8 cellular contexts compared by ENCODE assay signal in genomic region chr1:2194319-2194897, GRCh38. TPM values are rescaled to one million over a fixed set of nuclear protein-coding genes. Genes with fewer than 3 reads are reported as not detected.
DNase-seq lines count a peak whose midpoint lies in the region; ATAC-seq and TF ChIP-seq lines count a peak whose summit lies in the region.

TSS of gene FAAP20 (minus strand) at chr1:2194772. CDS start at chr1:2194749, 23 bp downstream.

- H3K27ac ChIP-seq in sigmoid colon, result peak within 1 kb of the TSS; percentile 94 to 99 (median 96)

- WGBS in sigmoid colon, 2 donors, result 1 to 2% methylated on average over 63 of the region's 63 CpGs

- no peaks in the 10 kb centered on the region for H3K9me3 ChIP-seq in sigmoid colon

- TF ChIP-seq CTCF in astrocyte of the cerebellum (IDR thresholded peaks at IDR 0.05; ENCODE audit: low read depth, low read length, missing control alignments) (no peak), sigmoid colon (IDR thresholded peaks at IDR 0.05) (no peak)

- ATAC-seq in GM19351 (IDR thresholded peaks at IDR 0.05; ENCODE audit: unreplicated experiment) (peak; percentile 50), HG03439 (IDR thresholded peaks at IDR 0.05; ENCODE audit: unreplicated experiment) (peak; percentile 43)

- no peak for TF ChIP-seq EP300 in sigmoid colon (IDR thresholded peaks at IDR 0.05)

- H3K36me3 ChIP-seq in sigmoid colon, result no peaks in the 10 kb centered on the region

- TF ChIP-seq POLR2A in sigmoid colon (IDR thresholded peaks at IDR 0.05), result no peak

- H3K27me3 ChIP-seq in sigmoid colon, result no peaks in the 10 kb centered on the region

- DNase-seq in Caki2 (ENCODE audit: low read depth), result no peak
- peak; percentile 50 for DNase-seq in SK-MEL-5 (ENCODE audit: low read depth, low spot score)
- no peak for DNase-seq in astrocyte of the cerebellum (ENCODE audit: low read depth)
- DNase-seq in hypothalamus (lab: John Stamatoyannopoulos, UW), result peak in 49 of 51 donors; percentile 44 to 91 (median 79)
- DNase-seq in sigmoid colon, result peak; percentile 72
- DNase-seq in NCI-H1694 treated with DMSO at 0.1 percent for 48 hours (lab: John Stamatoyannopoulos, UW), result no peak

- H3K4me1 ChIP-seq in sigmoid colon, result peaks cover 0 to 68% (median 60%) of the 10 kb centered on the region in 4 donors

- H3K4me3 ChIP-seq in astrocyte of the cerebellum (ENCODE audit: low read depth, low read length) (peak within 1 kb of the TSS; percentile 51), sigmoid colon (peak within 1 kb of the TSS; percentile 54 to 74 (median 69))

- intact Hi-C loops in sigmoid colon (cut with DNase I), result loop anchor here (5.0 kb wide), 1 partner anchor 198 kb away; the partner anchor contains the start of genes MORN1 and RER1

- in situ Hi-C loops in Caki2 (cut with HindIII; ENCODE audit: low pct_unique_long_range_greater_than_20kb, low sequenced_read_pairs) (loop anchor here (10.0 kb wide), 1 partner anchor 200 kb away; the partner anchor contains the start of genes MORN1 and RER1), SK-MEL-5 (cut with HindIII; ENCODE audit: low pct_unique_long_range_greater_than_20kb, low sequenced_read_pairs) (no loop called here), astrocyte of the cerebellum (cut with HindIII; ENCODE audit: low sequenced_read_pairs) (loop anchor here (10.0 kb wide), 2 partner anchors 80 to 1230 kb away; no protein-coding TSS in a partner anchor)

RNA-seq across cellular contexts. Expression of gene FAAP20, which starts in this region (rescaled TPM):
- total RNA-seq in Caki2 (2014; rRNA removed; shearing (Covaris generic); ENCODE audit: low replicate concordance), result 130 and 184 TPM in 2 replicates
- total RNA-seq in SK-MEL-5 (2014; rRNA removed; shearing (Covaris generic)), result 32.4 and 33.0 TPM in 2 replicates
- 154 and 197 TPM in 2 replicates for polyA plus RNA-seq in SK-MEL-5 (2015; cell fraction: cytosol; rRNA removed)
- polyA plus RNA-seq in SK-MEL-5 (2015; cell fraction: nucleus; rRNA removed), result 47.0 and 62.5 TPM in 2 replicates
- 10 to 100 TPM; 33.8 to 49.5 (median 39.6) TPM for total RNA-seq in sigmoid colon
- polyA plus RNA-seq in sigmoid colon, result 10 to 100 TPM; 28.4 to 58.0 (median 56.5) TPM

Comparison
In these comparisons a context has a peak if more than half of its experiments do, and no peak if none do; other contexts are left out.
1. DNase-seq: peak in SK-MEL-5 (single experiment), hypothalamus (49 of 51) and sigmoid colon (single experiment); none in Caki2 (single experiment), astrocyte of the cerebellum (single experiment) and NCI-H1694 treated with DMSO at 0.1 percent for 48 hours (single experiment).